In genomic region chr13:79807554-79807953, GRCh38 we compare ENCODE assay signal across 27 cellular contexts.
DNase-seq lines count a peak whose midpoint lies in the region; ATAC-seq, FAIRE-seq and TF ChIP-seq lines count a peak whose summit lies in the region.
"Had no signal": no experiment of that assay in that cellular context is flagged by ENCODE, and none has a peak within 500 bp of the region (broad histone marks: within the 10 kb centered on the region; RNA-seq: fewer than 3 reads in every experiment).

No MANE protein-coding gene starts in this region.

- H4K91ac ChIP-seq in H1 (replicated peaks; ENCODE audit: insufficient read length, low read length): no peak overlapping the region
- H4K91ac ChIP-seq in neuronal stem cell (ENCODE audit: low read depth, low read length, poor library complexity): peak overlapping the region; percentile 11

- no peak overlapping the region for H3K9ac ChIP-seq in H1 (replicated peaks in 1 of 4; ENCODE audit: extremely low read depth in 1 of 4, low read depth in 3 of 4, low read length in 3 of 4)
- no peak overlapping the region for H3K9ac ChIP-seq in neuronal stem cell (ENCODE audit: low read depth, low read length, poor library complexity)
- H3K9ac ChIP-seq: BLaER1 treated with 17β-estradiol and CSF1 and Interleukin-3, amounts not matched to agents 10 nM and 100 nM had no signal

- POLR2A ChIA-PET in H1 (lab: Charles Lee; ENCODE audit: partially characterized antibody) (no interaction called here), A673 (lab: Charles Lee; ENCODE audit: low non-redundant PET) (no interaction called here)

- no peak overlapping the region for H4K8ac ChIP-seq in H1 (ENCODE audit: extremely low read depth, insufficient read depth, low read length)
- H4K8ac ChIP-seq in neuronal stem cell (ENCODE audit: low read depth, low read length): no peak overlapping the region

- H2BK12ac ChIP-seq in H1 (ENCODE audit: low read depth, low read length): peak overlapping the region; percentile 29; the same call in 1 of the 2 replicates
- peak overlapping the region; percentile 14 for H2BK12ac ChIP-seq in neuronal stem cell (ENCODE audit: low read length)

- no peak overlapping the region for H3K4me3 Mint-ChIP-seq in stimulated activated effector memory CD8-positive, alpha-beta T cell treated with anti-CD3 and anti-CD28 coated beads, Interleukin-12 subunit alpha, Interleukin-12 subunit beta, amount 100 ng/mL, for 72 hours
- H3K4me3 Mint-ChIP-seq: CD14-positive monocyte; CD4-positive, alpha-beta T cell; CD8-positive, alpha-beta memory T cell had no signal

- H3K27me3 ChIP-seq in H1 (replicated peaks in 1 of 4; ENCODE audit: control insufficient read depth in 3 of 4, extremely low read depth in 1 of 4, insufficient read depth in 3 of 4, low read length in 3 of 4): no peaks in the 10 kb centered on the region
- no peaks in the 10 kb centered on the region for H3K27me3 ChIP-seq in neuronal stem cell (ENCODE audit: control insufficient read depth in 3 of 3, insufficient read depth in 3 of 3, low read depth in 1 of 3, low read length in 3 of 3)
- H3K27me3 ChIP-seq in A673 (replicated peaks; ENCODE audit: insufficient read depth, low read depth, low read length, poor library complexity): peaks cover 4% of the 10 kb centered on the region
- H3K27me3 ChIP-seq: BE2C; BLaER1 treated with 17β-estradiol and CSF1 and Interleukin-3, amounts not matched to agents 10 nM and 100 nM had no signal

- no peak for TF ChIP-seq RAD21 in H1 (IDR thresholded peaks at IDR 0.05 in 1 of 2, conservative IDR thresholded peaks at IDR 0.05 in 1 of 2; ENCODE audit: low read depth in 2 of 2, low read length in 2 of 2)

- H2AFZ ChIP-seq in H1 (ENCODE audit: low read length) (no peak overlapping the region), neuronal stem cell (ENCODE audit: low read length) (no peak overlapping the region)

- H2BK15ac ChIP-seq in H1 (ENCODE audit: low read length) (no peak overlapping the region; the same call in 1 of the 2 replicates), neuronal stem cell (ENCODE audit: low read length) (peak overlapping the region; percentile 39)

- H3K27ac ChIP-seq in H1 (ENCODE audit: low read depth, low read length) (no peak overlapping the region), neuronal stem cell (replicated peaks; ENCODE audit: low read length) (no peak overlapping the region), A673 (ENCODE audit: low read depth, low read length, poor library complexity, severe bottlenecking) (no peak overlapping the region)
- H3K27ac ChIP-seq: 22Rv1; BLaER1 treated with 17β-estradiol and CSF1 and Interleukin-3, amounts not matched to agents 10 nM and 100 nM had no signal

- H2BK5ac ChIP-seq in H1 (ENCODE audit: low read depth, low read length) (no peak overlapping the region), neuronal stem cell (ENCODE audit: low read length) (peak overlapping the region; percentile 56)

- TF ChIP-seq CTCF in H1 (IDR thresholded peaks at IDR 0.05; ENCODE audit: control extremely low read depth in 1 of 3, insufficient read depth in 1 of 3, low read depth in 1 of 3, low read length in 3 of 3) (no peak), A673 (conservative IDR thresholded peaks at IDR 0.05; ENCODE audit: low read depth, low read length) (no peak)

- no peak for TF ChIP-seq EP300 in H1 (IDR thresholded peaks at IDR 0.05; ENCODE audit: borderline replicate concordance in 1 of 2, low read depth in 2 of 2, low read length in 2 of 2)

- no peak overlapping the region for H3K27ac Mint-ChIP-seq in stimulated activated effector memory CD8-positive, alpha-beta T cell treated with anti-CD3 and anti-CD28 coated beads, Interleukin-12 subunit alpha, Interleukin-12 subunit beta, amount 100 ng/mL, for 72 hours
- H3K27ac Mint-ChIP-seq: CD4-positive, alpha-beta T cell; CD8-positive, alpha-beta memory T cell had no signal

- no peaks in the 10 kb centered on the region for H3K23me2 ChIP-seq in H1 (ENCODE audit: low read depth, low read length)

- H4K5ac ChIP-seq in H1 (ENCODE audit: insufficient read length, low read depth, low read length): no peak overlapping the region

- no peaks in the 10 kb centered on the region for H3K79me2 ChIP-seq in H1 (ENCODE audit: control insufficient read depth in 1 of 2, insufficient read depth in 2 of 2, low read length in 2 of 2)

- TF ChIP-seq POLR2A in H1 (IDR thresholded peaks at IDR 0.05; ENCODE audit: control extremely low read depth in 1 of 2, low read depth in 2 of 2, low read length in 2 of 2): no peak

- no peaks in the 10 kb centered on the region for H4K20me1 ChIP-seq in H1 (replicated peaks in 1 of 2; ENCODE audit: control insufficient read depth in 1 of 2, insufficient read depth in 2 of 2, low read length in 2 of 2)
- H4K20me1 ChIP-seq: BLaER1 treated with 17β-estradiol and CSF1 and Interleukin-3, amounts not matched to agents 10 nM and 100 nM had no signal

- H3K23ac ChIP-seq in H1 (ENCODE audit: insufficient read length): no peak overlapping the region
- H3K23ac ChIP-seq in neuronal stem cell (ENCODE audit: low read depth, low read length, poor library complexity): peak overlapping the region; percentile 77

- H3K14ac ChIP-seq in H1 (ENCODE audit: insufficient read length): no peak overlapping the region
- peak overlapping the region; percentile 47 for H3K14ac ChIP-seq in neuronal stem cell (ENCODE audit: low read length)

- H2BK20ac ChIP-seq in H1 (ENCODE audit: low read length): no peak overlapping the region

- whole genome bisulfite sequencing in H1 (ENCODE audit: extremely low coverage in 1 of 2, insufficient coverage in 1 of 2, insufficient read length in 1 of 2, insufficient replicate concordance in 2 of 2, low coverage in 1 of 2, low lambda C conversion rate in 2 of 2, missing lambda C conversion rate in 1 of 2), 2 experiments: 78% methylated on average over 5 of the region's 5 CpGs; no CpG with 5 or more reads in 1 of the 2 experiments
- WGBS in neuronal stem cell (ENCODE audit: extremely low coverage in 2 of 2, insufficient read length in 2 of 2, insufficient replicate concordance in 1 of 2), 2 donors: no CpG with 5 or more reads among the region's 5 CpGs

- peak; percentile 89 for FAIRE-seq in G401.6 (lab: Jason Lieb, UNC)
- FAIRE-seq in H1 (lab: Jason Lieb, UNC): no peak
- FAIRE-seq: A204.1, D721Med, GM12891, GM18507 had no signal

- H3K4me3 ChIP-seq in H1 (ENCODE audit: extremely low read depth in 1 of 4, insufficient read depth in 2 of 4, low read depth in 3 of 4, low read length in 4 of 4) (no peak overlapping the region), neuronal stem cell (ENCODE audit: low read length in 2 of 2) (no peak overlapping the region), A673 (ENCODE audit: low read depth, low read length, poor library complexity, severe bottlenecking) (no peak overlapping the region)
- H3K4me3 ChIP-seq: BLaER1 treated with 17β-estradiol and CSF1 and Interleukin-3, amounts not matched to agents 10 nM and 100 nM had no signal

- no peak overlapping the region for H3K18ac ChIP-seq in H1 (ENCODE audit: extremely low read depth, low read length)
- H3K18ac ChIP-seq in neuronal stem cell (ENCODE audit: low read length): peak overlapping the region; percentile 44

- intact Hi-C loops in A673 (cut with micrococcal nuclease; ENCODE audit: unreplicated experiment): loop anchor here (5.0 kb wide), 2 partner anchors 95 to 535 kb away; partner anchors contain the start of gene SPRY2

- H3K4ac ChIP-seq in H1 (replicated peaks; ENCODE audit: insufficient read length, low read depth, low read length): no peak overlapping the region
- peak overlapping the region; percentile 8 for H3K4ac ChIP-seq in neuronal stem cell (ENCODE audit: low read length)

- DNase-seq in H1 (ENCODE audit: low read depth in 1 of 2, low spot score in 2 of 2) (no peak), neuronal stem cell (ENCODE audit: low spot score) (no peak), cerebellar cortex (ENCODE audit: low spot score) (no peak), NCI-H1694 (lab: John Stamatoyannopoulos, UW) (no peak), A673 (ENCODE audit: low spot score) (no peak)
- DNase-seq in stimulated activated effector memory CD8-positive, alpha-beta T cell treated with anti-CD3 and anti-CD28 coated beads, Interleukin-12 subunit alpha, Interleukin-12 subunit beta, amount 100 ng/mL, for 72 hours (ENCODE audit: low spot score in 2 of 2): no peak
- DNase-seq in stimulated activated CD4-positive, alpha-beta T cell treated with anti-CD3 and anti-CD28 coated beads, Interleukin-2, amount 100 ng/mL, for 48 hours: no peak
- DNase-seq: ACHN; AML-193; BE2C; CD4-positive, alpha-beta T cell; CD8-positive, alpha-beta memory T cell; DMS 273 treated with DMSO at 0.1 percent for 48 hours; DMS79; EL; GF-D8; GOT3; H7 had no signal

- no peaks in the 10 kb centered on the region for H3K9me3 ChIP-seq in H1 (ENCODE audit: insufficient read depth in 2 of 2, low read depth in 1 of 2, low read length in 1 of 2)
- H3K9me3 ChIP-seq in neuronal stem cell (replicated peaks in 1 of 2; ENCODE audit: control insufficient read depth in 2 of 2, insufficient read depth in 1 of 2, low read depth in 1 of 2, low read length in 2 of 2): peaks cover 0 to 2% of the 10 kb centered on the region in 2 donors
- H3K9me3 ChIP-seq in A673 (ENCODE audit: low read depth, low read length, poor library complexity, severe bottlenecking): no peaks in the 10 kb centered on the region
- H3K9me3 ChIP-seq: BE2C had no signal

- H2BK120ac ChIP-seq in H1 (replicated peaks; ENCODE audit: low read depth, low read length): no peak overlapping the region
- H2BK120ac ChIP-seq in neuronal stem cell (ENCODE audit: low read depth, low read length): peak overlapping the region; percentile 64

- H2AK5ac ChIP-seq in H1 (ENCODE audit: low read depth, low read length) (no peak overlapping the region), neuronal stem cell (ENCODE audit: low read depth, low read length) (peak overlapping the region; percentile 38)

- CTCF ChIA-PET in H1 (lab: Charles Lee; ENCODE audit: partially characterized antibody) (interaction anchor here (1.1 to 2.4 kb wide), 2 partner anchors 9 to 44 kb away, joined by 3 to 9 read pairs; no protein-coding TSS in a partner anchor), A673 (lab: Charles Lee) (no interaction called here)

- ATAC-seq in stimulated activated effector memory CD8-positive, alpha-beta T cell treated with anti-CD3 and anti-CD28 coated beads, Interleukin-12 subunit alpha, Interleukin-12 subunit beta, amount 100 ng/mL, for 72 hours: peak; percentile 27
- ATAC-seq: HCT116 had no signal

- H3K36me3 ChIP-seq in H1 (ENCODE audit: control insufficient read depth in 2 of 4, insufficient read depth in 4 of 4, low read length in 3 of 4): no peaks in the 10 kb centered on the region
- no peaks in the 10 kb centered on the region for H3K36me3 ChIP-seq in neuronal stem cell (replicated peaks in 1 of 2; ENCODE audit: control insufficient read depth in 2 of 2, insufficient read depth in 2 of 2, low read length in 2 of 2)
- H3K36me3 ChIP-seq in A673 (ENCODE audit: insufficient read depth, low read length, poor library complexity, severe bottlenecking): no peaks in the 10 kb centered on the region
- H3K36me3 ChIP-seq: BE2C; BLaER1 treated with 17β-estradiol and CSF1 and Interleukin-3, amounts not matched to agents 10 nM and 100 nM had no signal

- no peak overlapping the region for H3K56ac ChIP-seq in H1 (replicated peaks; ENCODE audit: insufficient read length, low read depth, low read length)

- no peaks in the 10 kb centered on the region for H3K9me3 Mint-ChIP-seq in stimulated activated effector memory CD8-positive, alpha-beta T cell treated with anti-CD3 and anti-CD28 coated beads, Interleukin-12 subunit alpha, Interleukin-12 subunit beta, amount 100 ng/mL, for 72 hours
- H3K9me3 Mint-ChIP-seq: CD4-positive, alpha-beta T cell had no signal

- H3K4me1 ChIP-seq in H1 (replicated peaks in 1 of 4; ENCODE audit: control insufficient read depth in 3 of 4, insufficient read depth in 4 of 4, low read length in 3 of 4) (peaks cover 0 to 15% (median 7%) of the 10 kb centered on the region in 4 experiments; a peak in 3 of 7 replicates), neuronal stem cell (ENCODE audit: control insufficient read depth in 2 of 2, insufficient read depth in 1 of 2, low read depth in 1 of 2, low read length in 2 of 2) (peaks cover 19 to 33% of the 10 kb centered on the region in 2 donors), A673 (ENCODE audit: insufficient read depth, low read length, poor library complexity, severe bottlenecking) (peaks cover 55% of the 10 kb centered on the region)

- H3K36me3 Mint-ChIP-seq in stimulated activated effector memory CD8-positive, alpha-beta T cell treated with anti-CD3 and anti-CD28 coated beads, Interleukin-12 subunit alpha, Interleukin-12 subunit beta, amount 100 ng/mL, for 72 hours: no peaks in the 10 kb centered on the region
- H3K36me3 Mint-ChIP-seq: CD14-positive monocyte; CD8-positive, alpha-beta memory T cell had no signal

- no peaks in the 10 kb centered on the region for H3K4me1 Mint-ChIP-seq in stimulated activated effector memory CD8-positive, alpha-beta T cell treated with anti-CD3 and anti-CD28 coated beads, Interleukin-12 subunit alpha, Interleukin-12 subunit beta, amount 100 ng/mL, for 72 hours
- H3K4me1 Mint-ChIP-seq: CD8-positive, alpha-beta memory T cell had no signal

- H3K79me1 ChIP-seq in H1 (ENCODE audit: low read depth, low read length) (no peaks in the 10 kb centered on the region), neuronal stem cell (ENCODE audit: low read depth, low read length) (no peaks in the 10 kb centered on the region)

- H3K4me2 ChIP-seq in H1 (ENCODE audit: insufficient read depth in 1 of 2, low read depth in 2 of 2, low read length in 2 of 2) (no peak overlapping the region), neuronal stem cell (ENCODE audit: insufficient read depth, low read length, poor library complexity, severe bottlenecking) (no peak overlapping the region)
- H3K4me2 ChIP-seq: BLaER1 treated with 17β-estradiol and CSF1 and Interleukin-3, amounts not matched to agents 10 nM and 100 nM had no signal

- BruUV-seq in A673 (replicated peaks; lab: Mats Ljungman, UMichigan): no TSS peak
